ENCODE assay signal across 24 cellular contexts in genomic region chr1:175415133-175415712, GRCh38.
"Had no signal": no experiment of that assay in that cellular context is flagged by ENCODE, and none has a peak within 500 bp of the region (broad histone marks: within the 10 kb centered on the region; RNA-seq: fewer than 3 reads in every experiment).

No MANE protein-coding gene starts in this region.

- H3K27ac ChIP-seq: left lung, lower lobe of right lung, pancreas, prostate gland, tibial nerve, uterus had no signal

- H3K36me3 ChIP-seq: left lung, lower lobe of right lung, pancreas, prostate gland, tibial nerve, uterus had no signal

- H3K9me3 Mint-ChIP-seq: natural killer cell treated with Interleukin-12 subunit alpha and Interleukin-12 subunit beta and Interleukin-15 and Interleukin-18, amount 100 ng/mL, for 72 hours; stimulated activated memory B cell treated with anti-CD40 and anti-IgM and Interleukin-4, amounts not matched to agents 10 μg/mL and 1 μg/mL and 100 μg/mL, for 72 hours; stimulated activated naive CD8-positive, alpha-beta T cell treated with anti-CD3 and anti-CD28 coated beads, Interleukin-15, amount 100 ng/mL, for 72 hours had no signal

- H3K27me3 ChIP-seq: left lung, pancreas, tibial nerve, uterus had no signal

- H3K4me2 ChIP-seq: smooth muscle cell had no signal

- DNase-seq: hippocampal formation; kidney; left colon; left lung; lower lobe of right lung; mammary epithelial cell; midbrain; mucosa of descending colon; naive thymus-derived CD4-positive, alpha-beta T cell; pancreas; stimulated activated CD4-positive, alpha-beta T cell treated with anti-CD3 and anti-CD28 coated beads, Interleukin-1b, Interleukin-23, amount 100 ng/mL, for 48 hours; stimulated activated CD4-positive, alpha-beta T cell treated with anti-CD3 and anti-CD28 coated beads, Interleukin-2, amount 100 ng/mL, for 48 hours; stimulated activated CD4-positive, alpha-beta T cell treated with anti-CD3 and anti-CD28 coated beads, Interleukin-4, amount 100 ng/mL, for 4 hours; stimulated activated CD8-positive, alpha-beta memory T cell treated with anti-CD3 and anti-CD28 coated beads, Interleukin-4, amount 100 ng/mL, for 48 hours; stimulated activated naive CD4-positive, alpha-beta T cell treated with Interleukin-2 at 50 U/mL for 16 hours; stimulated activated naive CD8-positive, alpha-beta T cell treated with anti-CD3 and anti-CD28 coated beads, Interleukin-15, amount 100 ng/mL, for 72 hours; substantia nigra; uterus had no signal

- ATAC-seq: left colon; left lung; lower lobe of right lung; mucosa of descending colon; naive thymus-derived CD4-positive, alpha-beta T cell; natural killer cell treated with Interleukin-12 subunit alpha and Interleukin-12 subunit beta and Interleukin-15 and Interleukin-18, amount 100 ng/mL, for 72 hours; pancreas; stimulated activated memory B cell treated with anti-CD40 and anti-IgM and Interleukin-4, amounts not matched to agents 10 μg/mL and 1 μg/mL and 100 μg/mL, for 72 hours; stimulated activated naive CD8-positive, alpha-beta T cell treated with anti-CD3 and anti-CD28 coated beads, Interleukin-15, amount 100 ng/mL, for 72 hours had no signal

- H3K4me1 ChIP-seq: left lung, lower lobe of right lung, pancreas, prostate gland, tibial nerve, uterus had no signal

- H3K9me3 ChIP-seq: left lung, lower lobe of right lung, mucosa of descending colon, pancreas, prostate gland, tibial nerve, uterus had no signal

- H3K4me1 Mint-ChIP-seq: naive thymus-derived CD4-positive, alpha-beta T cell had no signal

- H3K36me3 Mint-ChIP-seq: naive thymus-derived CD4-positive, alpha-beta T cell; natural killer cell treated with Interleukin-12 subunit alpha and Interleukin-12 subunit beta and Interleukin-15 and Interleukin-18, amount 100 ng/mL, for 72 hours; type B pancreatic cell had no signal

- H3K4me3 Mint-ChIP-seq: naive thymus-derived CD4-positive, alpha-beta T cell; natural killer cell treated with Interleukin-12 subunit alpha and Interleukin-12 subunit beta and Interleukin-15 and Interleukin-18, amount 100 ng/mL, for 72 hours; stimulated activated memory B cell treated with anti-CD40 and anti-IgM and Interleukin-4, amounts not matched to agents 10 μg/mL and 1 μg/mL and 100 μg/mL, for 72 hours; stimulated activated naive CD8-positive, alpha-beta T cell treated with anti-CD3 and anti-CD28 coated beads, Interleukin-15, amount 100 ng/mL, for 72 hours; type B pancreatic cell had no signal

- FAIRE-seq: kidney, pancreas had no signal

- H3K4me3 ChIP-seq: left lung, lower lobe of right lung, mucosa of descending colon, pancreas, prostate gland, smooth muscle cell, tibial nerve, uterus had no signal

- H3K27ac Mint-ChIP-seq: naive thymus-derived CD4-positive, alpha-beta T cell; natural killer cell treated with Interleukin-12 subunit alpha and Interleukin-12 subunit beta and Interleukin-15 and Interleukin-18, amount 100 ng/mL, for 72 hours; stimulated activated memory B cell treated with anti-CD40 and anti-IgM and Interleukin-4, amounts not matched to agents 10 μg/mL and 1 μg/mL and 100 μg/mL, for 72 hours; type B pancreatic cell had no signal
